In genomic region chr11:62054484-62055121, GRCh38 we compare ENCODE assay signal across 8 cellular contexts.
DNase-seq lines count a peak whose midpoint lies in the region; FAIRE-seq and TF ChIP-seq lines count a peak whose summit lies in the region.

No MANE protein-coding gene starts in this region.

- no peak overlapping the region for H3K4me2 ChIP-seq in OCI-LY3 (ENCODE audit: low read length)

- peaks cover 35% of the 10 kb centered on the region for H3K27me3 ChIP-seq in OCI-LY3 (ENCODE audit: low read depth, low read length)

- DNase-seq in AG09309 (ENCODE audit: low read depth): peak; percentile 8
- no peak for DNase-seq in GM10248 (ENCODE audit: extremely low spot score)
- DNase-seq in foreskin fibroblast: peak in 1 of 2 donors; percentile 25
- DNase-seq in HTR-8/SVneo (ENCODE audit: insufficient read length, low spot score): no peak
- DNase-seq in NCI-H1694 treated with DMSO at 0.1 percent for 48 hours (lab: John Stamatoyannopoulos, UW): no peak
- DNase-seq in GM03348 (ENCODE audit: low spot score): no peak
- DNase-seq in activated T-cell treated with anti-CD3 and anti-CD28 coated beads, Interleukin-2, amount 50 U/mL, for 1 hour: no peak

- no peaks in the 10 kb centered on the region for H3K9me3 ChIP-seq in OCI-LY3 (ENCODE audit: insufficient read depth, low read length)

- H3K79me2 ChIP-seq in OCI-LY3 (ENCODE audit: low read length): no peaks in the 10 kb centered on the region

- POLR2A ChIA-PET in GM10248 (lab: Yijun Ruan, JAX): no interaction called here

- H3K36me3 ChIP-seq in OCI-LY3 (replicated peaks; ENCODE audit: low read depth, low read length): no peaks in the 10 kb centered on the region

- H3K4me1 ChIP-seq in OCI-LY3 (ENCODE audit: low read length): peaks cover 5% of the 10 kb centered on the region; the same call in 1 of the 2 replicates

- no peak for FAIRE-seq in HTR-8/SVneo (lab: Jason Lieb, UNC)

- H3K27ac ChIP-seq in OCI-LY3 (ENCODE audit: low read length): no peak overlapping the region

- CTCF ChIA-PET in GM10248 (lab: Yijun Ruan, JAX): interaction anchor here (0.8 to 1.3 kb wide), 3 partner anchors 27 to 184 kb away, joined by 3 read pairs; no protein-coding TSS in a partner anchor

- H3K9ac ChIP-seq in OCI-LY3 (ENCODE audit: low read length): no peak overlapping the region

- H3K4me3 ChIP-seq in AG09309 (ENCODE audit: control insufficient read depth, low read depth, low read length) (no peak overlapping the region), OCI-LY3 (ENCODE audit: low read length) (no peak overlapping the region), foreskin fibroblast (ENCODE audit: low read depth in 1 of 2, low read length in 2 of 2) (no peak overlapping the region)

- H2AFZ ChIP-seq in OCI-LY3 (ENCODE audit: low read depth, low read length): no peak overlapping the region

- no peaks in the 10 kb centered on the region for H4K20me1 ChIP-seq in OCI-LY3 (ENCODE audit: insufficient read depth, low read length)

- peak; percentile 35 for TF ChIP-seq CTCF in AG09309 (IDR thresholded peaks at IDR 0.05; ENCODE audit: control insufficient read depth, insufficient read depth, low read depth, low read length, missing control alignments)
- TF ChIP-seq CTCF in GM10248 (IDR thresholded peaks at IDR 0.05; ENCODE audit: control extremely low read depth, extremely low read depth, low read depth, missing control alignments): peak; percentile 17
- TF ChIP-seq CTCF in OCI-LY3 (IDR thresholded peaks at IDR 0.05; ENCODE audit: low read depth, low read length): peak; percentile 42
- TF ChIP-seq CTCF in foreskin fibroblast (IDR thresholded peaks at IDR 0.05; ENCODE audit: low read depth, low read length): peak; percentile 16
